In genomic region chrX:53256446-53257041, GRCh38 we compare ENCODE assay signal across 26 cellular contexts. TPM values are rescaled to one million over a fixed set of nuclear protein-coding genes. Genes with fewer than 3 reads are reported as not detected.
DNase-seq lines count a peak whose midpoint lies in the region; ATAC-seq and TF ChIP-seq lines count a peak whose summit lies in the region.
"Had no signal": no experiment of that assay in that cellular context is flagged by ENCODE, and none has a peak within 500 bp of the region (broad histone marks: within the 10 kb centered on the region; RNA-seq: fewer than 3 reads in every experiment).

No MANE protein-coding gene starts in this region.

- peak; percentile 53 for ATAC-seq in foreskin keratinocyte
- ATAC-seq in stimulated activated naive CD8-positive, alpha-beta T cell treated with anti-CD3 and anti-CD28 coated beads, Interleukin-15, Interleukin-2, amounts not matched to agents 100 U/mL and 50 U/mL, for 24 hours: no peak
- ATAC-seq: A549; gastrocnemius medialis; left lobe of liver; Panc1; stimulated activated naive B cell treated with anti-CD40 and anti-IgM and Interleukin-4, amounts not matched to agents 10 μg/mL and 1 μg/mL and 100 μg/mL, for 72 hours had no signal

- TF ChIP-seq CTCF in foreskin keratinocyte (conservative IDR thresholded peaks at IDR 0.05) (no peak), osteoblast (IDR thresholded peaks at IDR 0.05; ENCODE audit: extremely low read depth, low read depth, low read length) (no peak)

- no peak overlapping the region for H2AFZ ChIP-seq in osteoblast (ENCODE audit: low read length)
- H2AFZ ChIP-seq: GM23248 had no signal

- H3K9me3 ChIP-seq in osteoblast (ENCODE audit: low read depth, low read length): no peaks in the 10 kb centered on the region
- H3K9me3 ChIP-seq: A549, gastrocnemius medialis, SJCRH30, thoracic aorta had no signal

- H3K27me3 ChIP-seq in foreskin keratinocyte (no peaks in the 10 kb centered on the region), osteoblast (ENCODE audit: insufficient read depth, low read length) (peaks cover 14% of the 10 kb centered on the region)
- H3K27me3 ChIP-seq: cardiac muscle cell, SJCRH30 had no signal

- CTCF ChIA-PET in HEK293T (lab: Yijun Ruan, JAX): interaction anchor here (0.9 to 2.6 kb wide), 2 partner anchors 12 to 25 kb away, joined by 4 to 9 read pairs; partner anchors contain the start of gene IQSEC2

- no peak overlapping the region for H3K4me3 ChIP-seq in osteoblast (ENCODE audit: insufficient read depth, low read length)
- H3K4me3 ChIP-seq: A549, cardiac muscle cell, gastrocnemius medialis, GM23248, SJCRH30, thoracic aorta had no signal

- H3K36me3 ChIP-seq in osteoblast (ENCODE audit: insufficient read depth, low read length): no peaks in the 10 kb centered on the region
- H3K36me3 ChIP-seq: cardiac muscle cell, gastrocnemius medialis, SJCRH30, thoracic aorta had no signal

- H3K79me2 ChIP-seq in osteoblast (ENCODE audit: insufficient read depth, low read length): no peaks in the 10 kb centered on the region

- H3K4me2 ChIP-seq in osteoblast (ENCODE audit: insufficient read depth, low read length): no peak overlapping the region
- H3K4me2 ChIP-seq: A549 had no signal

- POLR2A ChIA-PET in HEK293T (lab: Yijun Ruan, JAX): no interaction called here

- H3K4me1 ChIP-seq in foreskin keratinocyte (no peaks in the 10 kb centered on the region), osteoblast (ENCODE audit: insufficient read depth, low read length) (no peaks in the 10 kb centered on the region)
- H3K4me1 ChIP-seq: gastrocnemius medialis, SJCRH30 had no signal

- no peaks in the 10 kb centered on the region for H4K20me1 ChIP-seq in osteoblast (ENCODE audit: insufficient read depth, low read length)

- DNase-seq in NCI-H1436 (lab: John Stamatoyannopoulos, UW) (peak; percentile 62), NCI-H1436 treated with DMSO at 0.1 percent for 48 hours (lab: John Stamatoyannopoulos, UW) (no peak), NCI-H146 treated with DMSO at 0.1 percent for 48 hours (lab: John Stamatoyannopoulos, UW; ENCODE audit: unreplicated experiment) (peak; percentile 2), foreskin keratinocyte (no peak), osteoblast (ENCODE audit: insufficient read length, low spot score, missing footprints) (peak; percentile 6), HEK293T (ENCODE audit: extremely low spot score) (no peak), T1000 (lab: John Stamatoyannopoulos, UW) (no peak)
- no peak for DNase-seq in stimulated activated naive CD8-positive, alpha-beta T cell treated with anti-CD3 and anti-CD28 coated beads, Interleukin-15, Interleukin-2, amounts not matched to agents 100 U/mL and 50 U/mL, for 24 hours
- DNase-seq: activated CD4-positive, alpha-beta memory T cell treated with anti-CD3 and anti-CD28 coated beads for 36 hours; activated gamma-delta T cell treated with Interleukin-2 at 50 U/mL for 16 hours; activated T-cell treated with anti-CD3 and anti-CD28 coated beads for 4 hours; amniotic stem cell; Calu3; gastrocnemius medialis; GM23248; KG1; MV-4-11; NK-92 treated with Interleukin-12 subunit alpha and Interleukin-12 subunit beta, amount 100 ng/mL, for 24 hours; SJCRH30; stimulated activated CD4-positive, alpha-beta T cell treated with anti-CD3 and anti-CD28 coated beads, Interleukin-1b, Interleukin-23, amount 100 ng/mL, for 48 hours; stimulated activated naive B cell treated with anti-CD40 and anti-IgM and Interleukin-4, amounts not matched to agents 10 μg/mL and 1 μg/mL and 100 μg/mL, for 72 hours had no signal

- H3K27ac ChIP-seq in foreskin keratinocyte: no peak overlapping the region
- no peak overlapping the region for H3K27ac ChIP-seq in osteoblast (ENCODE audit: low read depth, low read length)
- H3K27ac ChIP-seq: cardiac muscle cell, gastrocnemius medialis, GM23248, SJCRH30, thoracic aorta had no signal

TF ChIP-seq in HEK293T, 16 proteins besides CTCF, POLR2A, EP300 and RAD21:
- TF ChIP-seq NFRKB (IDR thresholded peaks at IDR 0.05) (no peak), SP1 (IDR thresholded peaks at IDR 0.05) (no peak), BHLHE40 (IDR thresholded peaks at IDR 0.05; ENCODE audit: borderline replicate concordance) (no peak), FOXA1 (IDR thresholded peaks at IDR 0.05) (no peak), PKNOX1 (IDR thresholded peaks at IDR 0.05) (no peak), CTBP1 (IDR thresholded peaks at IDR 0.05; ENCODE audit: borderline replicate concordance) (no peak), SUZ12 (IDR thresholded peaks at IDR 0.05) (no peak), ZNF384 (IDR thresholded peaks at IDR 0.05) (no peak), L3MBTL2 (conservative IDR thresholded peaks at IDR 0.05) (no peak), LEF1 (IDR thresholded peaks at IDR 0.05; ENCODE audit: borderline replicate concordance) (no peak), TARDBP (IDR thresholded peaks at IDR 0.05) (no peak)

RNA-seq across cellular contexts. Expression of gene IQSEC2, which starts 24.8 kb away (rescaled TPM):
- total RNA-seq in foreskin keratinocyte (4.8 and 6.0 TPM in 2 replicates), osteoblast (10.1 and 14.7 TPM in 2 replicates)
- polyA plus RNA-seq in foreskin keratinocyte: 4.8 and 5.4 TPM in 2 replicates

RNA-seq across cellular contexts. Expression of gene KDM5C, which starts 31.5 kb away (rescaled TPM):
- total RNA-seq in foreskin keratinocyte (40.2 and 49.2 TPM in 2 replicates), osteoblast (104 and 122 TPM in 2 replicates)
- 13.5 TPM in 2 replicates for polyA plus RNA-seq in foreskin keratinocyte

Comparison
In these comparisons a context has a peak if more than half of its experiments do, and no peak if none do; other contexts are left out.
1. DNase-seq: peak in NCI-H1436 (single experiment), NCI-H146 treated with DMSO at 0.1 percent for 48 hours (single experiment) and osteoblast (single experiment); none in NCI-H1436 treated with DMSO at 0.1 percent for 48 hours (single experiment), foreskin keratinocyte (0 of 2), stimulated activated naive CD8-positive, alpha-beta T cell treated with anti-CD3 and anti-CD28 coated beads, Interleukin-15, Interleukin-2, amounts not matched to agents 100 U/mL and 50 U/mL, for 24 hours (single experiment), HEK293T (single experiment) and T1000 (single experiment).